Comparison of ENCODE assay signal across 11 cellular contexts in the genomic region with DNA sequence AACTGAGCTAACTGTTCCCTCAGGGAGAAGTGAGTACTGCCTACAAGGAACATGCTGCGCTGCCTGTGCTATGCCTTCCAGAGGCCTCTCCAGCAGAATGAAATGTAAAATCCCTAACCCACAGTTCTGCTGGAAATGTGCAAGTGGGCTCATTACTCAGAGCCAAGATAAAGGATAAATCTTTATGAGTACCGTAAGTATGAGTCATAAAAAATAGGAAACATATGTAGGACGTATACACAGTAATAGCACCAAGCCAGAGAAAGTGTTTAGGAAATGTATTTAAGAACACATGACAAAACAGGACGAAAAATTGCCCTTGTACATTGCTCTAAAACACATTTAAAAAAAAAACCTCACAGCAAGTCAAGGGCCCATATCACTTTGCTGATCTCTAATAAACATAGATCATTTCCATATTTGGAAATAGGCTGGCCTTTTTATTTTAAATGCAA.
DNase-seq lines count a peak whose midpoint lies in the region; ATAC-seq and TF ChIP-seq lines count a peak whose summit lies in the region.
"Had no signal": no experiment of that assay in that cellular context is flagged by ENCODE, and none has a peak within 500 bp of the region (broad histone marks: within the 10 kb centered on the region; RNA-seq: fewer than 3 reads in every experiment).

No MANE protein-coding gene starts in this region.

- DNase-seq in left ventricle myocardium inferior (no peak), cardiac septum (ENCODE audit: low spot score) (no peak), brain microvascular endothelial cell (peak; percentile 73), lower lobe of right lung (no peak), uterus (peak in 1 of 2 donors; percentile 19), SHP77 (lab: John Stamatoyannopoulos, UW) (no peak), ureter (ENCODE audit: low spot score) (no peak)
- DNase-seq: glutamatergic neuron, NCI-H446 had no signal

- TF ChIP-seq POLR2A in uterus (IDR thresholded peaks at IDR 0.05): no peak

- in situ Hi-C loops in brain microvascular endothelial cell (cut with HindIII; ENCODE audit: low pct_ligation_motif_present, low sequenced_read_pairs): no loop called here

- TF ChIP-seq CTCF in left ventricle myocardium inferior (IDR thresholded peaks at IDR 0.05; ENCODE audit: borderline replicate concordance) (no peak), brain microvascular endothelial cell (IDR thresholded peaks at IDR 0.05; ENCODE audit: low read depth, low read length, missing control alignments) (no peak), lower lobe of right lung (IDR thresholded peaks at IDR 0.05) (no peak), uterus (IDR thresholded peaks at IDR 0.05) (no peak)

- H3K9me3 ChIP-seq in left ventricle myocardium inferior (replicated peaks) (no peaks in the 10 kb centered on the region), lower lobe of right lung (no peaks in the 10 kb centered on the region), uterus (no peaks in the 10 kb centered on the region)
- H3K9me3 ChIP-seq: neutrophil had no signal

- H3K4me1 ChIP-seq in left ventricle myocardium inferior (peaks cover 75% of the 10 kb centered on the region), lower lobe of right lung (peaks cover 51% of the 10 kb centered on the region), uterus (no peaks in the 10 kb centered on the region)

- H3K36me3 ChIP-seq in left ventricle myocardium inferior (peaks cover 7% of the 10 kb centered on the region), brain microvascular endothelial cell (replicated peaks) (no peaks in the 10 kb centered on the region), lower lobe of right lung (peaks cover 5% of the 10 kb centered on the region), uterus (no peaks in the 10 kb centered on the region)
- H3K36me3 ChIP-seq: neutrophil had no signal

- ATAC-seq in lower lobe of right lung (no peak), HG03439 (IDR thresholded peaks at IDR 0.05; ENCODE audit: unreplicated experiment) (no peak)

- intact Hi-C loops in left ventricle myocardium inferior (cut with micrococcal nuclease): no loop called here
- intact Hi-C loops in cardiac septum (cut with DNase I): no loop called here
- intact Hi-C loops in lower lobe of right lung (cut with DNase I): no loop called here
- intact Hi-C loops in uterus (cut with DNase I; ENCODE audit: low total_unique reads): no loop called here

- H3K27ac ChIP-seq in left ventricle myocardium inferior (replicated peaks): peak overlapping the region; percentile 63
- peak overlapping the region; percentile 39 for H3K27ac ChIP-seq in brain microvascular endothelial cell
- peak overlapping the region; percentile 8 for H3K27ac ChIP-seq in lower lobe of right lung
- peak overlapping the region; percentile 69 to 82 for H3K27ac ChIP-seq in uterus
- H3K27ac ChIP-seq: neutrophil had no signal

- no peaks in the 10 kb centered on the region for H3K27me3 ChIP-seq in left ventricle myocardium inferior (ENCODE audit: low read depth)
- no peaks in the 10 kb centered on the region for H3K27me3 ChIP-seq in brain microvascular endothelial cell (replicated peaks)
- H3K27me3 ChIP-seq in lower lobe of right lung (ENCODE audit: low read depth): no peaks in the 10 kb centered on the region
- no peaks in the 10 kb centered on the region for H3K27me3 ChIP-seq in uterus
- H3K27me3 ChIP-seq: neutrophil had no signal

- no peak overlapping the region for H3K4me3 ChIP-seq in left ventricle myocardium inferior
- H3K4me3 ChIP-seq in brain microvascular endothelial cell (ENCODE audit: low read depth, low read length): no peak overlapping the region
- H3K4me3 ChIP-seq in lower lobe of right lung: no peak overlapping the region
- no peak overlapping the region for H3K4me3 ChIP-seq in uterus

Comparison
In these comparisons a context has a peak if more than half of its experiments do, and no peak if none do; other contexts are left out.
1. H3K27ac ChIP-seq: peak in every context shown above with its lines; median percentile 76 in uterus; 63 in left ventricle myocardium inferior; 39 in brain microvascular endothelial cell; 8 in lower lobe of right lung.